In the genomic region with DNA sequence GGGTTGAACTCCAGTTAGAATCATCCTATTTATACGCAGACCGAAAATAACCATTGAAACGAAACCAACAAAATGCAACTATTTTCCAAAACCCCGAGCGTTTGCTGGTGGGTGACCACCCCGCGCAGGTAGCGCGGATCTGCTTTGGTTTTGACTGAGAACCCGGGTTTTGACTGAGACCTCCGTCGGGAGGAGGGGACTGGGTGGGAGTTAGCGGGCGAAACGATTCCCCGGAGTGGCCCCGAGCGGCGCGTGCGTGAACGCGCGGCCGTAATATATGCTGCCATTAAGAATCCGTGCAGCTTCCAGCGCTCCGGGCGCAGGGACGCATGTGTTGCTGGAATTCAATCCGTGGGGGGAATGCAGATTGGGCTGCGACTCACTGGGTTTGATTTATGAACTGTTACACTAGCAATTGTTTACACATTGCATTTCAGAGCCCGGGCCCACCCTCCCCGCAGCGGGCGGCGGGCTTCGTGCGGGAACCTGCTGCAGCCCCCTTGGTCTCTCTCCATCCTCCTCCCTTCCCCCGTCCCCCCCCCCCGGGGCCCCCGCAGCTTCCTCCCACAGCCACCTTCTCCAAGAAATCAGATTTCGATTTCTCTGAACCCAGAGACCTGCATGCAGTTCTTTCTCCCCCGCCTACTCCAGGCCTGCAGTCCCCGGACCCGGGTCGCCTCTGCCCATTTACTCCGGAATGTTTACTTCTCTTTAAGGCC, we compare ENCODE assay signal across 8 cellular contexts. TPM values are rescaled to one million over a fixed set of nuclear protein-coding genes. Genes with fewer than 3 reads are reported as not detected.
DNase-seq lines count a peak whose midpoint lies in the region; ATAC-seq and TF ChIP-seq lines count a peak whose summit lies in the region.

No MANE protein-coding gene starts in this region.

- H3K79me2 ChIP-seq in fibroblast of lung (ENCODE audit: control insufficient read depth, insufficient read depth, low read length) = no peaks in the 10 kb centered on the region

- H3K9ac ChIP-seq in fibroblast of lung (ENCODE audit: insufficient read depth, low read length) (peak overlapping the region; percentile 29), neuronal stem cell (ENCODE audit: low read depth, low read length, poor library complexity) (no peak overlapping the region)

- no peak overlapping the region for H2BK15ac ChIP-seq in neuronal stem cell (ENCODE audit: low read length)

- H2BK12ac ChIP-seq in neuronal stem cell (ENCODE audit: low read length) = no peak overlapping the region

- no peak overlapping the region for H3K4ac ChIP-seq in neuronal stem cell (ENCODE audit: low read length)

- H3K4me3 ChIP-seq in AG09309 (ENCODE audit: control insufficient read depth, low read depth, low read length) = peak overlapping the region; percentile 70
- peak overlapping the region; percentile 73 to 92 (median 82) for H3K4me3 ChIP-seq in fibroblast of lung (replicated peaks in 1 of 4; ENCODE audit: control extremely low read depth in 1 of 4, insufficient read depth in 1 of 4, low read depth in 3 of 4, low read length in 4 of 4)
- peak overlapping the region; percentile 44 to 76 for H3K4me3 ChIP-seq in neuronal stem cell (ENCODE audit: low read length in 2 of 2)

- H3K27me3 ChIP-seq in fibroblast of lung (ENCODE audit: control insufficient read depth, insufficient read depth, low read length) = peaks cover 67% of the 10 kb centered on the region
- H3K27me3 ChIP-seq in neuronal stem cell (ENCODE audit: control insufficient read depth in 3 of 3, insufficient read depth in 3 of 3, low read depth in 1 of 3, low read length in 3 of 3) = peaks cover 37 to 98% (median 78%) of the 10 kb centered on the region in 3 experiments

- no peak overlapping the region for H3K23ac ChIP-seq in neuronal stem cell (ENCODE audit: low read depth, low read length, poor library complexity)

- H4K91ac ChIP-seq in neuronal stem cell (ENCODE audit: low read depth, low read length, poor library complexity) = no peak overlapping the region

- no peak overlapping the region for H3K27ac ChIP-seq in fibroblast of lung (ENCODE audit: insufficient read depth, low read length)
- H3K27ac ChIP-seq in neuronal stem cell (replicated peaks; ENCODE audit: low read length) = no peak overlapping the region

- H4K8ac ChIP-seq in neuronal stem cell (ENCODE audit: low read depth, low read length) = no peak overlapping the region

- H2AFZ ChIP-seq in fibroblast of lung (ENCODE audit: low read length) = peak overlapping the region; percentile 95
- H2AFZ ChIP-seq in neuronal stem cell (ENCODE audit: low read length) = peak overlapping the region; percentile 95

- H4K20me1 ChIP-seq in fibroblast of lung (ENCODE audit: control insufficient read depth, extremely low read depth, insufficient read depth, low read length) = no peaks in the 10 kb centered on the region

- H3K4me2 ChIP-seq in fibroblast of lung (ENCODE audit: extremely low read depth, insufficient read depth, low read length) = peak overlapping the region; percentile 81
- peak overlapping the region; percentile 84 for H3K4me2 ChIP-seq in neuronal stem cell (ENCODE audit: insufficient read depth, low read length, poor library complexity, severe bottlenecking)

- DNase-seq in AG09309 (ENCODE audit: low read depth) = no peak
- peak; percentile 26 for DNase-seq in H4 (ENCODE audit: low spot score)
- DNase-seq in SW480 (ENCODE audit: low spot score) = peak; percentile 8
- DNase-seq in fibroblast of lung (ENCODE audit: low read depth in 2 of 2) = no peak
- no peak for DNase-seq in neuronal stem cell (ENCODE audit: low spot score)
- DNase-seq in SW 1271 (lab: John Stamatoyannopoulos, UW) = no peak

- no peak for ATAC-seq in GM21447 (IDR thresholded peaks at IDR 0.05; ENCODE audit: unreplicated experiment)
- ATAC-seq in HG02798 (IDR thresholded peaks at IDR 0.05; ENCODE audit: poor library complexity, unreplicated experiment) = no peak

- TF ChIP-seq CTCF in AG09309 (IDR thresholded peaks at IDR 0.05; ENCODE audit: control insufficient read depth, insufficient read depth, low read depth, low read length, missing control alignments) (no peak), fibroblast of lung (conservative IDR thresholded peaks at IDR 0.05 in 1 of 2, IDR thresholded peaks at IDR 0.05 in 1 of 2; ENCODE audit: low read depth in 1 of 2, low read length in 2 of 2) (no peak)

- WGBS in neuronal stem cell (ENCODE audit: extremely low coverage in 2 of 2, insufficient read length in 2 of 2, insufficient replicate concordance in 1 of 2), 2 donors = no CpG with 5 or more reads among the region's 48 CpGs

- peak overlapping the region; percentile 93 for H3K18ac ChIP-seq in neuronal stem cell (ENCODE audit: low read length)

- H3K9me3 ChIP-seq in fibroblast of lung (ENCODE audit: control insufficient read depth, insufficient read depth, low read depth, low read length) = no peaks in the 10 kb centered on the region
- H3K9me3 ChIP-seq in neuronal stem cell (replicated peaks in 1 of 2; ENCODE audit: control insufficient read depth in 2 of 2, insufficient read depth in 1 of 2, low read depth in 1 of 2, low read length in 2 of 2) = peaks cover 4 to 19% of the 10 kb centered on the region in 2 donors

- H2AK5ac ChIP-seq in neuronal stem cell (ENCODE audit: low read depth, low read length) = no peak overlapping the region

- H2BK120ac ChIP-seq in neuronal stem cell (ENCODE audit: low read depth, low read length) = no peak overlapping the region

- H3K79me1 ChIP-seq in neuronal stem cell (ENCODE audit: low read depth, low read length) = no peaks in the 10 kb centered on the region

- H3K4me1 ChIP-seq in fibroblast of lung (ENCODE audit: control insufficient read depth, extremely low read depth, insufficient read depth, low read length) (no peaks in the 10 kb centered on the region), neuronal stem cell (ENCODE audit: control insufficient read depth in 2 of 2, insufficient read depth in 1 of 2, low read depth in 1 of 2, low read length in 2 of 2) (peaks cover 6 to 20% of the 10 kb centered on the region in 2 donors)

- no peak overlapping the region for H2BK5ac ChIP-seq in neuronal stem cell (ENCODE audit: low read length)

- H3K36me3 ChIP-seq in fibroblast of lung (ENCODE audit: control insufficient read depth, insufficient read depth, low read length) = no peaks in the 10 kb centered on the region
- H3K36me3 ChIP-seq in neuronal stem cell (replicated peaks in 1 of 2; ENCODE audit: control insufficient read depth in 2 of 2, insufficient read depth in 2 of 2, low read length in 2 of 2) = no peaks in the 10 kb centered on the region

- H3K14ac ChIP-seq in neuronal stem cell (ENCODE audit: low read length) = no peak overlapping the region

RNA-seq across cellular contexts. Expression of a gene that starts 9.9 kb away (rescaled TPM):
- total RNA-seq in H4 (2014; rRNA removed; shearing (Covaris generic)) = 34.1 and 37.3 TPM in 2 replicates
- under 0.01 TPM in 1 of 2 replicates, not detected in the other for total RNA-seq in fibroblast of lung
- 0.06 and 0.12 TPM in 2 replicates for polyA plus RNA-seq in fibroblast of lung
- polyA plus RNA-seq in fibroblast of lung (2012) = 0.15 TPM in 1 of 2 replicates, not detected in the other
- polyA minus RNA-seq in fibroblast of lung (ENCODE audit: low replicate concordance) = not detected in 2 replicates
- polyA plus RNA-seq in neuronal stem cell (2013, experiment 1 of 2) = 2.6 TPM
- polyA plus RNA-seq in neuronal stem cell (2013, experiment 2 of 2) = 2.7 TPM

Comparison
In these comparisons a context has a peak if more than half of its experiments do, and no peak if none do; other contexts are left out.
1. DNase-seq: peak in H4 (single experiment) and SW480 (single experiment); none in AG09309 (single experiment), fibroblast of lung (0 of 2), neuronal stem cell (single experiment) and SW 1271 (0 of 2).
2. RNA of a gene that starts 9.9 kb away (total RNA-seq): 34.1 to 37.3 TPM in H4; under 0.01 TPM in fibroblast of lung; every median in the first group is over 10 times any median in the second.
3. Peak in every context shown above with its lines, with median percentiles within 50 percentile points of each other: H3K4me3 ChIP-seq.